Comparison of ENCODE assay signal across 8 cellular contexts in the genomic region with DNA sequence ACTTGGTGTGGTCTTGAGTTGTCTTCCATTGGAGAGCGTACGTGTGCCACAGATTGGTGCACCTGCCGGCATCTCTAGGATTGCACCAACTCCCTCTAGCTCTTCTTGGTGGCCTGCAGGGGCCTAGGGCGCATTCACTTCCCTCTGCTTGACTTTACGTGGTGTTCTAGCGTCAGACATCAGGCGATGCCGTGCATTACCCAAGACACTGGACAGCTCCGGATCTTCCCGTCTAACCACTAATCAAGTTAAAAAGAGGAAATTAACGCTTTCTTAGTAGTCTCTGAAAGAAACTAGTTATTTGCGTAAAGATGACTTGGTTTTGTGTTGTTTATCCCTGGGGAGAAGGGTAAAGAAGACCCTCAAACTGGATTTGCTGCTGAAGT. TPM values are rescaled to one million over a fixed set of nuclear protein-coding genes. Genes with fewer than 3 reads are reported as not detected.
DNase-seq lines count a peak whose midpoint lies in the region; ATAC-seq, FAIRE-seq and TF ChIP-seq lines count a peak whose summit lies in the region.

No MANE protein-coding gene starts in this region.

- no peaks in the 10 kb centered on the region for H3K9me3 Mint-ChIP-seq in CD8-positive, alpha-beta T cell
- no peaks in the 10 kb centered on the region for H3K9me3 Mint-ChIP-seq in natural killer cell

- TF ChIP-seq CTCF in CD8-positive, alpha-beta T cell (IDR thresholded peaks at IDR 0.05), result no peak
- no peak for TF ChIP-seq CTCF in WERI-Rb-1 (IDR thresholded peaks at IDR 0.05; ENCODE audit: low read depth, low read length)
- no peak for TF ChIP-seq CTCF in natural killer cell (IDR thresholded peaks at IDR 0.05)

- H3K4me3 ChIP-seq in CD8-positive, alpha-beta T cell (ENCODE audit: low read depth, low read length), result peak overlapping the region; percentile 84
- peak overlapping the region; percentile 80 for H3K4me3 ChIP-seq in HUES6 (ENCODE audit: low read depth, low read length)
- H3K4me3 ChIP-seq in WERI-Rb-1 (ENCODE audit: low read depth, low read length), result peak overlapping the region; percentile 84

- no peak overlapping the region for H3K9ac ChIP-seq in HUES6 (ENCODE audit: low read length)

- peaks cover 51% of the 10 kb centered on the region for H3K4me1 ChIP-seq in CD8-positive, alpha-beta T cell (ENCODE audit: insufficient read depth, low read length)
- peaks cover 11% of the 10 kb centered on the region for H3K4me1 ChIP-seq in HUES6 (ENCODE audit: control insufficient read depth, insufficient read depth, low read length)

- H3K27ac Mint-ChIP-seq in CD8-positive, alpha-beta T cell, result peak overlapping the region; percentile 95
- H3K27ac Mint-ChIP-seq in natural killer cell, result peak overlapping the region; percentile 94 to 95

- no peak for FAIRE-seq in urothelium cell line (lab: Jason Lieb, UNC)

- peak in 2 of 7 experiments; percentile 20 to 34 for DNase-seq in CD8-positive, alpha-beta T cell
- no peak for DNase-seq in WERI-Rb-1
- peak; percentile 20 for DNase-seq in fibroblast of peridontal ligament (ENCODE audit: extremely low read depth)
- peak; percentile 17 for DNase-seq in natural killer cell
- DNase-seq in urothelium cell line (ENCODE audit: low spot score), result no peak
- DNase-seq in NCI-H2196 (lab: John Stamatoyannopoulos, UW; ENCODE audit: unreplicated experiment), result no peak

- no peaks in the 10 kb centered on the region for H3K27me3 Mint-ChIP-seq in CD8-positive, alpha-beta T cell (ENCODE audit: low read depth)
- no peaks in the 10 kb centered on the region for H3K27me3 Mint-ChIP-seq in natural killer cell (ENCODE audit: low read depth in 2 of 2)

- no peaks in the 10 kb centered on the region for H3K27me3 ChIP-seq in CD8-positive, alpha-beta T cell (ENCODE audit: insufficient read depth, low read length)
- peaks cover 6% of the 10 kb centered on the region; the same call in 1 of the 2 replicates for H3K27me3 ChIP-seq in HUES6 (ENCODE audit: control insufficient read depth, insufficient read depth, low read length)
- H3K27me3 ChIP-seq in WERI-Rb-1 (ENCODE audit: insufficient read depth, low read depth, severe bottlenecking), result no peaks in the 10 kb centered on the region

- peaks cover 47% of the 10 kb centered on the region for H3K36me3 Mint-ChIP-seq in CD8-positive, alpha-beta T cell
- H3K36me3 Mint-ChIP-seq in natural killer cell, result no peaks in the 10 kb centered on the region

- peaks cover 67% of the 10 kb centered on the region for H3K4me1 Mint-ChIP-seq in CD8-positive, alpha-beta T cell (ENCODE audit: low read depth)
- H3K4me1 Mint-ChIP-seq in natural killer cell, result peaks cover 61% of the 10 kb centered on the region in 2 donors

- H3K4me3 Mint-ChIP-seq in CD8-positive, alpha-beta T cell, result peak overlapping the region; percentile 93
- peak overlapping the region; percentile 94 for H3K4me3 Mint-ChIP-seq in natural killer cell

- H3K9me3 ChIP-seq in CD8-positive, alpha-beta T cell (ENCODE audit: low read length), result no peaks in the 10 kb centered on the region
- H3K9me3 ChIP-seq in HUES6 (ENCODE audit: control insufficient read depth, insufficient read depth, low read depth, low read length) (no peaks in the 10 kb centered on the region), WERI-Rb-1 (ENCODE audit: severe bottlenecking) (no peaks in the 10 kb centered on the region)

- POLR2A ChIA-PET in CD8-positive, alpha-beta T cell (lab: Charles Lee), result interaction anchor here (0.8 to 3.1 kb wide), 8 partner anchors 24 to 179 kb away, joined by 3 to 14 read pairs (median 4); a partner anchor contains a TSS

- CTCF ChIA-PET in CD8-positive, alpha-beta T cell (lab: Charles Lee), result interaction anchor here (0.7 to 2.9 kb wide), 7 partner anchors 8 to 179 kb away, joined by 3 to 10 read pairs (median 4); a partner anchor contains a TSS

- peak overlapping the region; percentile 70 for H3K27ac ChIP-seq in CD8-positive, alpha-beta T cell (ENCODE audit: low read depth, low read length)
- H3K27ac ChIP-seq in HUES6 (ENCODE audit: low read depth, low read length), result no peak overlapping the region
- no peak overlapping the region for H3K27ac ChIP-seq in WERI-Rb-1

- intact Hi-C loops in CD8-positive, alpha-beta T cell (cut with DNase I, micrococcal nuclease), result loop anchor here (1.0 to 5.0 kb wide), 4 partner anchors 33 to 97 kb away; a partner anchor contains a TSS
- intact Hi-C loops in natural killer cell (cut with micrococcal nuclease), result loop anchor here (2.0 to 10.0 kb wide), 2 partner anchors 49 to 67 kb away; no protein-coding TSS in a partner anchor

- H3K36me3 ChIP-seq in CD8-positive, alpha-beta T cell (ENCODE audit: insufficient read depth, low read length), result peaks cover 10% of the 10 kb centered on the region
- H3K36me3 ChIP-seq in HUES6 (ENCODE audit: control insufficient read depth, insufficient read depth, low read length), result no peaks in the 10 kb centered on the region
- H3K36me3 ChIP-seq in WERI-Rb-1, result peaks cover 9% of the 10 kb centered on the region

- peak; percentile 47 for ATAC-seq in CD8-positive, alpha-beta T cell
- ATAC-seq in GM19351 (IDR thresholded peaks at IDR 0.05; ENCODE audit: unreplicated experiment), result peak; percentile 36
- peak; percentile 10 to 76 (median 41) for ATAC-seq in natural killer cell

RNA-seq across cellular contexts. Expression of a gene that starts 0.5 kb away (rescaled TPM):
- total RNA-seq in CD8-positive, alpha-beta T cell, result 1 to 10 TPM; 7.4 to 8.2 TPM
- 10 to 100 TPM; 18.4 to 27.8 (median 27.3) TPM for total RNA-seq in natural killer cell

RNA-seq across cellular contexts. Expression of a gene that starts 35.9 kb away (rescaled TPM):
- total RNA-seq in CD8-positive, alpha-beta T cell, result 10 to 100 TPM; 21.9 to 30.0 TPM
- total RNA-seq in natural killer cell, result 100 to 1,000 TPM in 1 of 3 donors, 10 to 100 TPM in 2; 65.4 to 105 (median 70.9) TPM

RNA-seq across cellular contexts. Expression of a gene that starts 59.1 kb away (rescaled TPM):
- 10 to 100 TPM; 15.1 to 18.6 TPM for total RNA-seq in CD8-positive, alpha-beta T cell
- total RNA-seq in natural killer cell, result 10 to 100 TPM; 15.0 to 21.3 (median 19.3) TPM

Comparison
In these comparisons a context has a peak if more than half of its experiments do, and no peak if none do; other contexts are left out.
1. DNase-seq: peak in fibroblast of peridontal ligament (single experiment) and natural killer cell (single experiment); none in WERI-Rb-1 (single experiment), urothelium cell line (single experiment) and NCI-H2196 (single experiment).
2. Peak in every context shown above with its lines, with median percentiles within 50 percentile points of each other: ATAC-seq and H3K4me3 ChIP-seq.